35 cellular contexts compared by ENCODE assay signal in the genomic region with DNA sequence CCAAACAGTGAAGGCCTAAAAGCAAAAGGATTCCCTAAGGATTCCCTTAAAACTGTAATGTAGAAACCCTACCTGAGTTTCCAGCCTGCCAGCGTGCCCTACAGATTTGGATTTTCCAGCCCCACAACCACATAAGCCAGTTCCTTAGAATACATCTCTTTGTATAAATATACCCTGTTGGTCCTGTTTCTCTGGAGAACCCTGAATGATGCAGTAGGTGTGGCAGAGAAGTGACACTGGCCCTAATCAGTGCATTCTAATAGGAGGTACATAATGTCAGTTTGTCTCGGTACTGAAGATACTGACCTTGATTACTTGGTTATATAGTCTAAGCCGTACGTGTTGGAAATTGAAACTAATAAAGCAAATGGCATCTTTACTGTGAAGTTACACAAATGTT.
"Had no signal": no experiment of that assay in that cellular context is flagged by ENCODE, and none has a peak within 500 bp of the region (broad histone marks: within the 10 kb centered on the region; RNA-seq: fewer than 3 reads in every experiment).

No MANE protein-coding gene starts in this region.

- H3K27me3 ChIP-seq: MG63 had no signal

- H3K27ac ChIP-seq: KMS-11 had no signal

- H3K4me3 ChIP-seq: MG63 had no signal

- H3K36me3 ChIP-seq: MG63 had no signal

- DNase-seq: Karpas-422, Kasumi-1, KBM-7, KG1, MG63, MM.1S, MV-4-11, NCI-H1048, NCI-H1092, NCI-H1092 treated with DMSO at 0.1 percent for 48 hours, NCI-H1105, NCI-H1105 treated with DMSO at 0.1 percent for 48 hours, NCI-H1417, NCI-H1417 treated with DMSO at 0.1 percent for 48 hours, NCI-H1436, NCI-H1436 treated with DMSO at 0.1 percent for 48 hours, NCI-H146, NCI-H1694, NCI-H1694 treated with DMSO at 0.1 percent for 48 hours, NCI-H187, NCI-H187 treated with DMSO at 0.1 percent for 48 hours, NCI-H1930, NCI-H2029, NCI-H2029 treated with DMSO at 0.1 percent for 48 hours, NCI-H2081, NCI-H2081 treated with DMSO at 0.1 percent for 48 hours, NCI-H2107, NCI-H2171, NCI-H2171 treated with DMSO at 0.1 percent for 48 hours, NCI-H2227 treated with DMSO at 0.1 percent for 48 hours, NCI-H226, NCI-H345, NCI-H446, NCI-H446 treated with DMSO at 0.1 percent for 48 hours had no signal
